In genomic region chr15:99132122-99132521, GRCh38 we compare ENCODE assay signal across 16 cellular contexts. TPM values are rescaled to one million over a fixed set of nuclear protein-coding genes. Genes with fewer than 3 reads are reported as not detected.
DNase-seq lines count a peak whose midpoint lies in the region; ATAC-seq and TF ChIP-seq lines count a peak whose summit lies in the region.
"Had no signal": no experiment of that assay in that cellular context is flagged by ENCODE, and none has a peak within 500 bp of the region (broad histone marks: within the 10 kb centered on the region; RNA-seq: fewer than 3 reads in every experiment).

No MANE protein-coding gene starts in this region.

- H3K79me2 ChIP-seq in HCT116 (ENCODE audit: insufficient read depth, low read length): no peaks in the 10 kb centered on the region

- H3K36me3 Mint-ChIP-seq in nephron progenitor cell (ENCODE audit: low read depth): peaks cover 64% of the 10 kb centered on the region
- no peaks in the 10 kb centered on the region for H3K36me3 Mint-ChIP-seq in naive thymus-derived CD8-positive, alpha-beta T cell

- no peak overlapping the region for H3K9ac ChIP-seq in HCT116 (ENCODE audit: low read length)

- TF ChIP-seq CTCF in HCT116 (IDR thresholded peaks at IDR 0.05 in 2 of 3, conservative IDR thresholded peaks at IDR 0.05 in 1 of 3; ENCODE audit: borderline replicate concordance in 1 of 3, insufficient read depth in 1 of 3, low read depth in 2 of 3, low read length in 2 of 3) (no peak), esophagus squamous epithelium (IDR thresholded peaks at IDR 0.05) (no peak), nephron progenitor cell (IDR thresholded peaks at IDR 0.05) (no peak), stomach (IDR thresholded peaks at IDR 0.05) (no peak)

- no peak for TF ChIP-seq EP300 in stomach (IDR thresholded peaks at IDR 0.05)

- H3K4me1 ChIP-seq in HCT116 (ENCODE audit: control insufficient read depth in 1 of 2, insufficient read depth in 2 of 2, low read length in 2 of 2) (peaks cover 0 to 9% of the 10 kb centered on the region in 2 experiments; a peak in 3 of 4 replicates), esophagus squamous epithelium (peaks cover 0 to 17% (median 0%) of the 10 kb centered on the region in 3 donors), stomach (peaks cover 0 to 62% (median 23%) of the 10 kb centered on the region in 4 donors)

- H3K36me3 ChIP-seq in HCT116 (ENCODE audit: control insufficient read depth in 1 of 2, insufficient read depth in 2 of 2, low read length in 2 of 2): no peaks in the 10 kb centered on the region
- H3K36me3 ChIP-seq in esophagus squamous epithelium: peaks cover 0 to 36% (median 4%) of the 10 kb centered on the region in 3 donors
- peaks cover 9 to 63% (median 40%) of the 10 kb centered on the region in 4 donors for H3K36me3 ChIP-seq in stomach

- CTCF ChIA-PET in HCT116 (lab: Charles Lee): no interaction called here

- H4K20me1 ChIP-seq in HCT116 (ENCODE audit: insufficient read depth): no peaks in the 10 kb centered on the region

- TF ChIP-seq POLR2A in HCT116 (IDR thresholded peaks at IDR 0.05; ENCODE audit: borderline replicate concordance, extremely low read depth, insufficient read depth, insufficient read length) (no peak), esophagus squamous epithelium (IDR thresholded peaks at IDR 0.05) (no peak), stomach (IDR thresholded peaks at IDR 0.05) (no peak)

- no peak for TF ChIP-seq RAD21 in HCT116 (IDR thresholded peaks at IDR 0.05; ENCODE audit: low read depth)

- peak overlapping the region; percentile 28; the same call in 1 of the 2 replicates for H3K4me2 ChIP-seq in HCT116 (ENCODE audit: low read length)

- peak overlapping the region; percentile 29 for H3K27ac Mint-ChIP-seq in nephron progenitor cell
- H3K27ac Mint-ChIP-seq in naive thymus-derived CD8-positive, alpha-beta T cell: no peak overlapping the region

- intact Hi-C loops in HCT116 (cut with micrococcal nuclease) (no loop called here), esophagus squamous epithelium (cut with DNase I) (no loop called here), stomach (cut with DNase I; ENCODE audit: low total_unique reads) (no loop called here)

- peaks cover 30% of the 10 kb centered on the region for H3K4me1 Mint-ChIP-seq in nephron progenitor cell
- peaks cover 0 to 7% (median 0%) of the 10 kb centered on the region in 4 donors for H3K4me1 Mint-ChIP-seq in naive thymus-derived CD8-positive, alpha-beta T cell

- H3K9me2 ChIP-seq in HCT116 (ENCODE audit: insufficient read depth): no peaks in the 10 kb centered on the region

- no peak overlapping the region for H3K4me3 ChIP-seq in HCT116 (replicated peaks in 1 of 2; ENCODE audit: low read depth in 1 of 2, low read length in 2 of 2)
- no peak overlapping the region for H3K4me3 ChIP-seq in esophagus squamous epithelium
- H3K4me3 ChIP-seq in stomach: no peak overlapping the region

- H3K27me3 ChIP-seq in HCT116 (ENCODE audit: insufficient read depth, low read length) (no peaks in the 10 kb centered on the region), esophagus squamous epithelium (no peaks in the 10 kb centered on the region), stomach (no peaks in the 10 kb centered on the region)
- H3K27me3 ChIP-seq: BE2C had no signal

- no peak for DNase-seq in HCT116 (ENCODE audit: low read depth, low spot score)
- DNase-seq in esophagus squamous epithelium (lab: John Stamatoyannopoulos, UW): no peak
- DNase-seq in nephron progenitor cell: no peak
- DNase-seq in stomach: no peak
- no peak for DNase-seq in naive thymus-derived CD8-positive, alpha-beta T cell
- no peak for DNase-seq in NCI-H82 (lab: John Stamatoyannopoulos, UW)
- DNase-seq: BE2C, GDM1, Karpas-422, MV-4-11, NCI-H1105 treated with DMSO at 0.1 percent for 48 hours, NCI-H2029 treated with DMSO at 0.1 percent for 48 hours, NCI-H226, NCI-H524 treated with DMSO at 0.1 percent for 48 hours had no signal

- ATAC-seq in HCT116 (no peak), GM18520 (IDR thresholded peaks at IDR 0.05; ENCODE audit: unreplicated experiment) (no peak)
- ATAC-seq in naive thymus-derived CD8-positive, alpha-beta T cell: no peak
- ATAC-seq: Right ventricle myocardium inferior had no signal

- H3K4me3 Mint-ChIP-seq in nephron progenitor cell: no peak overlapping the region
- no peak overlapping the region for H3K4me3 Mint-ChIP-seq in naive thymus-derived CD8-positive, alpha-beta T cell

- no peaks in the 10 kb centered on the region for H3K9me3 ChIP-seq in HCT116 (ENCODE audit: control insufficient read depth in 1 of 2, insufficient read depth in 1 of 2, low read depth in 1 of 2, low read length in 2 of 2)
- H3K9me3 ChIP-seq in esophagus squamous epithelium: no peaks in the 10 kb centered on the region
- no peaks in the 10 kb centered on the region for H3K9me3 ChIP-seq in stomach
- H3K9me3 ChIP-seq: BE2C had no signal

- WGBS in esophagus squamous epithelium, 2 donors: 83 to 94% methylated on average over 1 to 4 of the region's 4 CpGs
- 81 to 91% (median 90%) methylated on average over 2 to 4 of the region's 4 CpGs for WGBS in stomach, 5 donors

- H3K27me3 Mint-ChIP-seq in nephron progenitor cell (ENCODE audit: low read depth, poor library complexity): peaks cover 2% of the 10 kb centered on the region
- H3K27me3 Mint-ChIP-seq in naive thymus-derived CD8-positive, alpha-beta T cell: peaks cover 0 to 11% (median 0%) of the 10 kb centered on the region in 5 donors

- H2AFZ ChIP-seq in HCT116 (ENCODE audit: low read depth, low read length, poor library complexity, severe bottlenecking): no peak overlapping the region

- POLR2A ChIA-PET in HCT116 (lab: Charles Lee): no interaction called here
- POLR2A ChIA-PET in naive thymus-derived CD8-positive, alpha-beta T cell (lab: Charles Lee): no interaction called here

- H3K27ac ChIP-seq in HCT116 (ENCODE audit: low read depth, low read length): no peak overlapping the region
- H3K27ac ChIP-seq in esophagus squamous epithelium: peak overlapping the region in 3 of 4 donors; percentile 2 to 25 (median 11)
- H3K27ac ChIP-seq in stomach: peak overlapping the region in 3 of 5 donors; percentile 5 to 96 (median 59)

- BruUV-seq in HCT116 (replicated peaks; lab: Mats Ljungman, UMichigan): no TSS peak

- RAD21 ChIA-PET in HCT116 (lab: Charles Lee; ENCODE audit: low non-redundant PET in 1 of 2, low total read pairs in 2 of 2, uncharacterized antibody in 2 of 2, unreplicated experiment in 2 of 2): no interaction called here

- H3K9me3 Mint-ChIP-seq in nephron progenitor cell: peaks cover 4% of the 10 kb centered on the region
- no peaks in the 10 kb centered on the region for H3K9me3 Mint-ChIP-seq in naive thymus-derived CD8-positive, alpha-beta T cell

TF ChIP-seq in HCT116, 20 proteins besides CTCF, POLR2A, EP300 and RAD21:
- TF ChIP-seq JUND (IDR thresholded peaks at IDR 0.05) (no peak), SP1 (IDR thresholded peaks at IDR 0.05; ENCODE audit: low read depth) (no peak), CEBPB (IDR thresholded peaks at IDR 0.05; ENCODE audit: low read depth) (no peak), SRF (IDR thresholded peaks at IDR 0.05; ENCODE audit: low read depth) (no peak), POLR2AphosphoS5 (IDR thresholded peaks at IDR 0.05; ENCODE audit: low read depth, low read length) (no peak), ATF3 (IDR thresholded peaks at IDR 0.05) (no peak), YY1 (IDR thresholded peaks at IDR 0.05; ENCODE audit: extremely low read depth, insufficient replicate concordance, low read depth, low read length) (no peak), FOSL1 (IDR thresholded peaks at IDR 0.05; ENCODE audit: low read depth) (no peak), MAX (IDR thresholded peaks at IDR 0.05) (no peak), EZH2 (IDR thresholded peaks at IDR 0.05) (no peak)
TF ChIP-seq in HCT116: peak in this region for 0.

RNA-seq across cellular contexts. Expression of gene SYNM, which starts 27.2 kb away (rescaled TPM):
- total RNA-seq in HCT116 (2021; ENCODE audit: unreplicated experiment): 3.3 TPM
- 2.4 and 2.9 TPM in 2 replicates for polyA plus RNA-seq in HCT116 (2012)
- total RNA-seq in esophagus squamous epithelium: 100 to 1,000 TPM in 1 of 4 donors, 10 to 100 TPM in 3; 18.1 to 262 (median 42.0) TPM
- 100 to 1,000 TPM in 4 of 5 donors, 10 to 100 TPM in 1; 71.3 to 469 (median 235) TPM for total RNA-seq in stomach
- 10 to 100 TPM in 1 of 3 donors, 1 to 10 TPM in 2; 4.0 to 88.7 (median 5.7) TPM for polyA plus RNA-seq in stomach
- 1 to 10 TPM; 1.1 TPM for total RNA-seq in naive thymus-derived CD8-positive, alpha-beta T cell
- under 1 TPM in 2 of 3 donors, not detected in 1; 0.08 to 0.54 TPM for polyA plus RNA-seq in naive thymus-derived CD8-positive, alpha-beta T cell
